Comparison of ENCODE assay signal across 7 cellular contexts in genomic region chr3:152151875-152152765, GRCh38.
DNase-seq lines count a peak whose midpoint lies in the region; ATAC-seq and TF ChIP-seq lines count a peak whose summit lies in the region.
"Not testable (repeated sequence)": the region's sequence is repeated elsewhere in the genome, so short reads cannot be mapped to it uniquely, and the experiment has no call there.

No MANE protein-coding gene starts in this region.

- H3K4me1 ChIP-seq in hepatocyte (ENCODE audit: insufficient read depth); smooth muscle cell (ENCODE audit: low read depth): not testable (repeated sequence)
- peaks cover 31% of the 10 kb centered on the region for H3K4me1 ChIP-seq in muscle layer of colon (ENCODE audit: insufficient read depth, low read length)
- H3K4me1 ChIP-seq in vagina, result peaks cover 25% of the 10 kb centered on the region

- intact Hi-C loops in vagina (cut with DNase I), result not testable (repeated sequence)

- ATAC-seq in SK-N-SH treated with all-trans-retinoic acid at 6 μM for 48 hours, result peak; percentile 39; the same call in 2 of the 3 replicates

- not testable (repeated sequence) for H3K9me3 ChIP-seq in hepatocyte (ENCODE audit: low read depth); muscle layer of colon (ENCODE audit: low read length); smooth muscle cell (replicated peaks; ENCODE audit: low read depth); vagina

- not testable (repeated sequence) for H3K36me3 ChIP-seq in hepatocyte (replicated peaks; ENCODE audit: insufficient read depth, low read depth); muscle layer of colon (ENCODE audit: insufficient read depth, low read length); smooth muscle cell (ENCODE audit: low read depth); vagina

- WGBS in hepatocyte (ENCODE audit: low lambda C conversion rate, missing lambda C conversion rate), result 96% methylated on average over 39 of the region's 42 CpGs
- whole genome bisulfite sequencing in smooth muscle cell (ENCODE audit: low lambda C conversion rate), result 93% methylated on average over 41 of the region's 42 CpGs

- peak; percentile 1 for DNase-seq in DMS53 (lab: John Stamatoyannopoulos, UW)
- DNase-seq in NCI-H510A treated with DMSO at 0.1 percent for 48 hours (lab: John Stamatoyannopoulos, UW), result peak; percentile 34
- DNase-seq in hepatocyte (ENCODE audit: low spot score), result peak; percentile 5
- not testable (repeated sequence) for DNase-seq in smooth muscle cell (lab: John Stamatoyannopoulos, UW; ENCODE audit: unreplicated experiment); vagina (ENCODE audit: extremely low spot score in 2 of 2)

- H4K20me1 ChIP-seq in hepatocyte (ENCODE audit: insufficient read depth, poor library complexity, severe bottlenecking); smooth muscle cell (ENCODE audit: low read depth): not testable (repeated sequence)

- not testable (repeated sequence) for H2AFZ ChIP-seq in hepatocyte; smooth muscle cell (ENCODE audit: low read depth)

- H3K4me3 ChIP-seq in hepatocyte; muscle layer of colon (ENCODE audit: low read depth in 1 of 2, low read length in 2 of 2); smooth muscle cell; vagina: not testable (repeated sequence)

- not testable (repeated sequence) for H3F3A ChIP-seq in smooth muscle cell (ENCODE audit: low read depth)

- H3K4me2 ChIP-seq in hepatocyte, result not testable (repeated sequence)
- H3K4me2 ChIP-seq in smooth muscle cell, result peak overlapping the region; percentile 54

- TF ChIP-seq POLR2A in vagina (IDR thresholded peaks at IDR 0.05), result not testable (repeated sequence)

- TF ChIP-seq CTCF in hepatocyte (IDR thresholded peaks at IDR 0.05; ENCODE audit: poor library complexity); smooth muscle cell (IDR thresholded peaks at IDR 0.05; ENCODE audit: borderline replicate concordance, insufficient read depth, poor library complexity, severe bottlenecking); vagina (IDR thresholded peaks at IDR 0.05): not testable (repeated sequence)

- not testable (repeated sequence) for H3K9me2 ChIP-seq in hepatocyte (replicated peaks; ENCODE audit: insufficient read depth)

- not testable (repeated sequence) for H3K27ac ChIP-seq in hepatocyte
- peak overlapping the region; percentile 47 for H3K27ac ChIP-seq in muscle layer of colon (ENCODE audit: low read depth, low read length)
- H3K27ac ChIP-seq in smooth muscle cell (ENCODE audit: low read depth), result peak overlapping the region; percentile 87
- peak overlapping the region; percentile 63 for H3K27ac ChIP-seq in vagina

- H3K9ac ChIP-seq in muscle layer of colon (ENCODE audit: low read length); smooth muscle cell (ENCODE audit: low read depth): not testable (repeated sequence)

- H3K79me2 ChIP-seq in hepatocyte; smooth muscle cell (ENCODE audit: low read depth): not testable (repeated sequence)

- not testable (repeated sequence) for H3K27me3 ChIP-seq in hepatocyte; muscle layer of colon (ENCODE audit: control insufficient read depth in 1 of 2, insufficient read depth in 2 of 2, low read length in 2 of 2); smooth muscle cell (ENCODE audit: low read depth); vagina
